In the genomic region with DNA sequence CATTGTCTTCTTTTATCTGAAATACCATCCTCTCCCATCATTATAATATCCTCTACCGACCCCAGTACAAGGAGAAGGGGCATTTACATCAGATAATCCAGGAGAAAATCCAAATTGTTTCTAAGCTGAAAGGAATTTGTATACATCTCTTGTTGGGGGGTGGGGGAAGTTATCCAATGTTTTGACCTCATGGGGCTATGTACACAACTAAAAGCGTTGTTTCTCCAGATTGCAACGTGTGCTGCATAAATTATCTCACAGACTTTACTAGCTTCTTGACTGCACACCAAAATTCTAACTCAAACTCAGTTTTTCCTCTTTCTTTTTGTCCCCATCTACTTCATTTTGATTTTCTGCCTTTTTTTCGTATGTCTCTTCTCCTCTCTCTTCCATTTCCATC, we compare ENCODE assay signal across 20 cellular contexts.
"Had no signal": no experiment of that assay in that cellular context is flagged by ENCODE, and none has a peak within 500 bp of the region (broad histone marks: within the 10 kb centered on the region; RNA-seq: fewer than 3 reads in every experiment).

No MANE protein-coding gene starts in this region.

- ATAC-seq: effector memory CD8-positive, alpha-beta T cell; left colon; mucosa of descending colon; naive thymus-derived CD8-positive, alpha-beta T cell had no signal

- H3K4me3 Mint-ChIP-seq: dendritic cell treated with granulocyte-macrophage colony-stimulating factor and Interleukin-4, amounts not matched to agents 40 ng/mL and 50 ng/mL, for 4 days; effector memory CD8-positive, alpha-beta T cell; naive thymus-derived CD8-positive, alpha-beta T cell had no signal

- H3K27me3 Mint-ChIP-seq: dendritic cell treated with granulocyte-macrophage colony-stimulating factor and Interleukin-4, amounts not matched to agents 40 ng/mL and 50 ng/mL, for 4 days; effector memory CD8-positive, alpha-beta T cell; naive thymus-derived CD8-positive, alpha-beta T cell had no signal

- H3K4me1 ChIP-seq: esophagus squamous epithelium, right atrium auricular region, stomach had no signal

- H3K36me3 ChIP-seq: esophagus squamous epithelium, right atrium auricular region, sigmoid colon, stomach, thoracic aorta had no signal

- H3K36me3 Mint-ChIP-seq: naive thymus-derived CD8-positive, alpha-beta T cell had no signal

- DNase-seq: effector memory CD8-positive, alpha-beta T cell; esophagus squamous epithelium; foreskin melanocyte; head of caudate nucleus; kidney; left colon; mammary epithelial cell; mucosa of descending colon; naive thymus-derived CD8-positive, alpha-beta T cell; posterior cingulate gyrus; sigmoid colon; stimulated activated naive CD4-positive, alpha-beta T cell; stomach; substantia nigra; trophoblast cell had no signal

- H3K4me1 Mint-ChIP-seq: naive thymus-derived CD8-positive, alpha-beta T cell had no signal

- H3K9me3 ChIP-seq: esophagus squamous epithelium, right atrium auricular region, sigmoid colon, stomach, thoracic aorta had no signal

- H3K4me3 ChIP-seq: esophagus squamous epithelium, hepatocyte, mucosa of descending colon, right atrium auricular region, sigmoid colon, skin epidermis, stomach, thoracic aorta had no signal

- H3K27ac ChIP-seq: esophagus squamous epithelium, hepatocyte, right atrium auricular region, sigmoid colon, skin epidermis, stomach, thoracic aorta had no signal

- H3K27me3 ChIP-seq: esophagus squamous epithelium, hepatocyte, right atrium auricular region, sigmoid colon, stomach had no signal

- H3K27ac Mint-ChIP-seq: dendritic cell treated with granulocyte-macrophage colony-stimulating factor and Interleukin-4, amounts not matched to agents 40 ng/mL and 50 ng/mL, for 4 days; effector memory CD8-positive, alpha-beta T cell; naive thymus-derived CD8-positive, alpha-beta T cell had no signal
